ENCODE assay signal across 16 cellular contexts in the genomic region with DNA sequence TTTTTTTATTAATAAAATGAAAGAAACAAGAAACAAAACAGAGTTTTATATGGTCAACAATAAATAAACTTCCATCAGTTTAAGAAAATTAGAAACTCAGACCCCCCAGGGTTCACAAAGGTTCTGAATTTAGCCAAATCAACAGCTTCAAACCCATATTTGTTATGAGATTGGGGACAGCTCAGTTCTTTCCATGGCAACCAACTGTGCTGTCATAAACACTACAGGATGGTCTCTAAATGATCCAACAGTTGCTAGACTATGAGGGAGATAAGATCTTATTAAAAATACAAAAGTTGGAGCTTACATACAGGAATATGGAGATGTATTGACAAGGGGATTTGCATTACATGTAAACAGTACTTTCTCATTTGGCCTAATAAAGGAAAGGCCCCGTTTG.
"Had no signal": no experiment of that assay in that cellular context is flagged by ENCODE, and none has a peak within 500 bp of the region (broad histone marks: within the 10 kb centered on the region; RNA-seq: fewer than 3 reads in every experiment).

No MANE protein-coding gene starts in this region.

- DNase-seq: KBM-7, MG63, NCI-H1092, NCI-H1105 treated with DMSO at 0.1 percent for 48 hours, NCI-H1417 treated with DMSO at 0.1 percent for 48 hours, NCI-H187, NCI-H2029, NCI-H2081 treated with DMSO at 0.1 percent for 48 hours, NCI-H2171, NCI-H226, NCI-H446, NCI-H510A treated with DMSO at 0.1 percent for 48 hours, NCI-H69, NCI-H774, SHP77 had no signal

- ATAC-seq: SK-N-SH treated with all-trans-retinoic acid at 6 μM for 48 hours had no signal
